ENCODE assay signal across 20 cellular contexts in genomic region chr7:44232900-44233715, GRCh38. TPM values are rescaled to one million over a fixed set of nuclear protein-coding genes. Genes with fewer than 3 reads are reported as not detected.
A peak's percentile ranks its signal among the peaks of the same experiment; 100 is the strongest.
DNase-seq lines count a peak whose midpoint lies in the region; ATAC-seq and TF ChIP-seq lines count a peak whose summit lies in the region.
"Had no signal": no experiment of that assay in that cellular context is flagged by ENCODE, and none has a peak within 500 bp of the region (broad histone marks: within the 10 kb centered on the region; RNA-seq: fewer than 3 reads in every experiment).

No MANE protein-coding gene starts in this region.

- dilution Hi-C loops in IMR-90 (cut with HindIII; ENCODE audit: low sequenced_read_pairs, unreplicated experiment), result no loop called here

- H3K27me3 Mint-ChIP-seq in WTC11 (ENCODE audit: low read depth) (no peaks in the 10 kb centered on the region), nephron progenitor cell (ENCODE audit: low read depth, poor library complexity) (peaks cover 2% of the 10 kb centered on the region)
- H3K27me3 Mint-ChIP-seq: CD4-positive, alpha-beta T cell had no signal

- H3K27me3 ChIP-seq in SK-N-SH (ENCODE audit: insufficient read depth) (no peaks in the 10 kb centered on the region), IMR-90 (ENCODE audit: control insufficient read depth, insufficient read depth, low read length) (peaks cover 39% of the 10 kb centered on the region), GM23248 (replicated peaks; ENCODE audit: insufficient read depth) (no peaks in the 10 kb centered on the region)

- no peak overlapping the region for H3K9ac ChIP-seq in SK-N-SH
- H3K9ac ChIP-seq in IMR-90 (ENCODE audit: low read depth, low read length), result no peak overlapping the region
- H3K9ac ChIP-seq in GM23248, result no peak overlapping the region

- no peak overlapping the region for H2AK9ac ChIP-seq in IMR-90 (replicated peaks; ENCODE audit: low read depth, low read length, poor library complexity)

- H3K4me1 Mint-ChIP-seq in WTC11 (no peaks in the 10 kb centered on the region), nephron progenitor cell (peaks cover 33% of the 10 kb centered on the region)

- TF ChIP-seq CTCF in SK-N-SH (IDR thresholded peaks at IDR 0.05), result no peak
- TF ChIP-seq CTCF in IMR-90 (conservative IDR thresholded peaks at IDR 0.05; ENCODE audit: low read depth, low read length), result no peak
- no peak for TF ChIP-seq CTCF in WTC11 (IDR thresholded peaks at IDR 0.05)
- no peak for TF ChIP-seq CTCF in nephron progenitor cell (IDR thresholded peaks at IDR 0.05)

- no peak overlapping the region for H3K4me3 ChIP-seq in SK-N-SH (ENCODE audit: low read depth in 2 of 2, low read length in 1 of 2)
- H3K4me3 ChIP-seq in IMR-90 (ENCODE audit: insufficient read depth, low read depth, low read length), result no peak overlapping the region
- H3K4me3 ChIP-seq in GM23248, result no peak overlapping the region
- H3K4me3 ChIP-seq: A549, GM23338 had no signal

- CTCF ChIA-PET in SK-N-SH (lab: Yijun Ruan, JAX), result interaction anchor here (1.0 to 1.4 kb wide), 2 partner anchors 8 to 9 kb away, joined by 3 to 7 read pairs; no protein-coding TSS in a partner anchor
- CTCF ChIA-PET in IMR-90 (lab: Yijun Ruan, JAX), result interaction anchor here (0.9 kb wide), 1 partner anchor 102 kb away, joined by 3 read pairs; no protein-coding TSS in a partner anchor
- CTCF ChIA-PET in WTC11 (lab: Charles Lee), result interaction anchor here (0.5 to 1.5 kb wide), 4 partner anchors 8 to 19 kb away, joined by 3 to 6 read pairs (median 4); no protein-coding TSS in a partner anchor

- H3K4me2 ChIP-seq in SK-N-SH (no peak overlapping the region), IMR-90 (ENCODE audit: low read depth, low read length) (no peak overlapping the region), GM23248 (ENCODE audit: unreplicated experiment) (no peak overlapping the region)
- H3K4me2 ChIP-seq: A549, GM23338 had no signal

- H3K36me3 Mint-ChIP-seq in WTC11, result no peaks in the 10 kb centered on the region
- no peaks in the 10 kb centered on the region for H3K36me3 Mint-ChIP-seq in nephron progenitor cell (ENCODE audit: low read depth)
- H3K36me3 Mint-ChIP-seq: IgD-negative memory B cell had no signal

- intact Hi-C loops in IMR-90 (cut with micrococcal nuclease), result no loop called here

- H3K4me1 ChIP-seq in SK-N-SH (ENCODE audit: control insufficient read depth in 1 of 2, insufficient read depth in 2 of 2, low read depth in 1 of 2, low read length in 1 of 2), result peaks cover 0 to 43% of the 10 kb centered on the region in 2 experiments; a peak in 1 of 4 replicates
- H3K4me1 ChIP-seq in IMR-90 (ENCODE audit: control insufficient read depth, insufficient read depth, low read length), result no peaks in the 10 kb centered on the region
- no peaks in the 10 kb centered on the region for H3K4me1 ChIP-seq in GM23248 (ENCODE audit: insufficient read depth)
- H3K4me1 ChIP-seq: A549, Caco-2 had no signal

- H4K20me1 ChIP-seq in SK-N-SH (ENCODE audit: insufficient read depth) (no peaks in the 10 kb centered on the region), IMR-90 (ENCODE audit: insufficient read depth, low read length) (no peaks in the 10 kb centered on the region), GM23248 (ENCODE audit: insufficient read depth) (no peaks in the 10 kb centered on the region)

- H3K9me1 ChIP-seq in IMR-90 (ENCODE audit: insufficient read depth, low read length), result no peaks in the 10 kb centered on the region

- H2AFZ ChIP-seq in SK-N-SH (ENCODE audit: low read depth) (no peak overlapping the region), IMR-90 (replicated peaks; ENCODE audit: low read length, poor library complexity) (no peak overlapping the region), GM23248 (no peak overlapping the region)
- H2AFZ ChIP-seq: GM23338 had no signal

- H3K9me3 Mint-ChIP-seq in WTC11 (no peaks in the 10 kb centered on the region), nephron progenitor cell (no peaks in the 10 kb centered on the region)
- H3K9me3 Mint-ChIP-seq: CD4-positive, alpha-beta T cell; GM23338; HFFc6; IgD-negative memory B cell had no signal

- no peak for TF ChIP-seq RAD21 in SK-N-SH (IDR thresholded peaks at IDR 0.05; ENCODE audit: low read length)
- TF ChIP-seq RAD21 in IMR-90 (IDR thresholded peaks at IDR 0.05; ENCODE audit: low read length), result no peak

- no peak overlapping the region for H3K14ac ChIP-seq in IMR-90 (replicated peaks; ENCODE audit: low read depth, low read length)

- TF ChIP-seq EP300 in SK-N-SH (IDR thresholded peaks at IDR 0.05; ENCODE audit: borderline replicate concordance in 1 of 2, low read depth in 1 of 2, low read length in 1 of 2), result no peak

- H2BK5ac ChIP-seq in IMR-90 (ENCODE audit: low read depth, low read length, poor library complexity, severe bottlenecking), result no peak overlapping the region

- no peak overlapping the region for H4K8ac ChIP-seq in IMR-90 (ENCODE audit: low read depth in 2 of 2, low read length in 2 of 2)

- H3K9me2 ChIP-seq in SK-N-SH (no peaks in the 10 kb centered on the region), GM23248 (ENCODE audit: insufficient read depth) (no peaks in the 10 kb centered on the region)

- H4K5ac ChIP-seq in IMR-90 (ENCODE audit: low read depth, low read length), result no peak overlapping the region

- H3K36me3 ChIP-seq in SK-N-SH (replicated peaks in 1 of 2; ENCODE audit: control insufficient read depth in 1 of 2, insufficient read depth in 2 of 2, low read length in 1 of 2) (no peaks in the 10 kb centered on the region), IMR-90 (ENCODE audit: control insufficient read depth, insufficient read depth, low read length) (no peaks in the 10 kb centered on the region), GM23248 (ENCODE audit: low read depth) (no peaks in the 10 kb centered on the region)

- H2BK15ac ChIP-seq in IMR-90 (ENCODE audit: low read depth, low read length), result no peak overlapping the region

- no peak for TF ChIP-seq POLR2A in IMR-90 (IDR thresholded peaks at IDR 0.05; ENCODE audit: low read depth, low read length)

- BruUV-seq in IMR-90 (replicated peaks; lab: Mats Ljungman, UMichigan), result no TSS peak

- DNase-seq in SK-N-SH, result no peak
- DNase-seq in IMR-90, result no peak
- no peak for DNase-seq in WTC11 (ENCODE audit: low spot score)
- no peak for DNase-seq in nephron progenitor cell
- DNase-seq in central memory CD4-positive, alpha-beta T cell, result no peak
- no peak for DNase-seq in HuH-7.5 (ENCODE audit: low spot score)
- no peak for DNase-seq in GM23248
- DNase-seq: AML-193; Caco-2; CD4-positive, alpha-beta T cell; GDM1; HCEC 1CT; HFFc6 had no signal

- H3K18ac ChIP-seq in IMR-90 (ENCODE audit: low read depth, low read length), result no peak overlapping the region

- H3F3A ChIP-seq in SK-N-SH (replicated peaks; ENCODE audit: insufficient read depth) (no peaks in the 10 kb centered on the region), GM23248 (ENCODE audit: insufficient read depth) (no peaks in the 10 kb centered on the region)

- no peak overlapping the region for H3K4ac ChIP-seq in IMR-90 (ENCODE audit: low read depth, low read length)

- H3K9me3 ChIP-seq in SK-N-SH (no peaks in the 10 kb centered on the region), IMR-90 (ENCODE audit: control insufficient read depth, insufficient read depth, low read length) (no peaks in the 10 kb centered on the region), GM23248 (ENCODE audit: low read depth) (no peaks in the 10 kb centered on the region)
- H3K9me3 ChIP-seq: A549, Caco-2 had no signal

- no peak overlapping the region for H2BK120ac ChIP-seq in IMR-90 (ENCODE audit: low read depth, low read length)

- H3K27ac Mint-ChIP-seq in WTC11 (peak overlapping the region; percentile 21; the same call in 1 of the 2 replicates), nephron progenitor cell (peak overlapping the region; percentile 11)
- H3K27ac Mint-ChIP-seq: CD4-positive, alpha-beta T cell; GM23338; HFFc6 had no signal

- 63% methylated on average over 15 of the region's 22 CpGs for WGBS in SK-N-SH (ENCODE audit: low lambda C conversion rate)
- WGBS in IMR-90 (ENCODE audit: extremely low coverage in 2 of 2, insufficient read length in 1 of 2), 2 experiments, result 74% methylated on average over 12 of the region's 22 CpGs; no CpG with 5 or more reads in 1 of the 2 experiments
- WGBS in GM23248 (ENCODE audit: low coverage in 1 of 2, low lambda C conversion rate in 2 of 2, missing lambda C conversion rate in 2 of 2), 2 experiments, result 67% methylated on average over 21 to 22 of the region's 22 CpGs

- no peak overlapping the region for H4K91ac ChIP-seq in IMR-90 (ENCODE audit: insufficient read depth, low read depth, low read length)

- H2AK5ac ChIP-seq in IMR-90 (ENCODE audit: low read depth, low read length), result no peak overlapping the region

- in situ Hi-C loops in IMR-90 (cut with MboI; ENCODE audit: low sequenced_read_pairs), result no loop called here
- in situ Hi-C loops in GM23248 (cut with MboI), result no loop called here

- H2BK20ac ChIP-seq in IMR-90 (ENCODE audit: low read depth, low read length), result no peak overlapping the region

- POLR2A ChIA-PET in SK-N-SH (lab: Yijun Ruan, JAX), result no interaction called here
- POLR2A ChIA-PET in IMR-90 (lab: Charles Lee; ENCODE audit: unreplicated experiment), result no interaction called here
- POLR2A ChIA-PET in WTC11 (lab: Charles Lee), result no interaction called here

- ATAC-seq in SK-N-SH treated with all-trans-retinoic acid at 6 μM for 48 hours, result no peak
- ATAC-seq in IMR-90 (ENCODE audit: low read depth), result peak; percentile 28; the same call in 1 of the 2 replicates
- ATAC-seq in WTC11, result no peak

- H3K56ac ChIP-seq in IMR-90 (ENCODE audit: extremely low read depth, insufficient read depth, low read length), result no peak overlapping the region

- no peak overlapping the region for H3K4me3 Mint-ChIP-seq in WTC11
- H3K4me3 Mint-ChIP-seq in nephron progenitor cell, result no peak overlapping the region
- H3K4me3 Mint-ChIP-seq: CD4-positive, alpha-beta T cell; GM23338; HFFc6; IgD-negative memory B cell had no signal

- H3K23ac ChIP-seq in IMR-90 (ENCODE audit: low read depth, low read length), result no peak overlapping the region

- no peaks in the 10 kb centered on the region for H3K79me2 ChIP-seq in SK-N-SH (ENCODE audit: insufficient read depth)
- no peaks in the 10 kb centered on the region for H3K79me2 ChIP-seq in GM23248 (ENCODE audit: insufficient read depth)

- H3K27ac ChIP-seq in SK-N-SH (ENCODE audit: low read depth in 2 of 2, low read length in 1 of 2), result no peak overlapping the region
- no peak overlapping the region for H3K27ac ChIP-seq in IMR-90 (ENCODE audit: insufficient read depth, low read length)
- no peak overlapping the region for H3K27ac ChIP-seq in GM23248
- H3K27ac ChIP-seq: 22Rv1, A549, C4-2B had no signal

- no peaks in the 10 kb centered on the region for H3K79me1 ChIP-seq in IMR-90 (ENCODE audit: low read depth in 1 of 2, low read length in 2 of 2)

RNA-seq across cellular contexts. Expression of gene YKT6, which starts 32.3 kb away (rescaled TPM):
- 170 and 213 TPM in 2 replicates for polyA plus RNA-seq in SK-N-SH (2012; rRNA removed)
- 121 and 165 TPM in 2 replicates for polyA plus RNA-seq in SK-N-SH (2012; cell fraction: cytosol; rRNA removed)
- polyA plus RNA-seq in SK-N-SH (2012; cell fraction: nucleus; rRNA removed), result 211 and 221 TPM in 2 replicates
- 98.6 and 120 TPM in 2 replicates for total RNA-seq in IMR-90 (2012; rRNA removed)
- 110 and 115 TPM in 2 replicates for polyA plus RNA-seq in IMR-90 (2012; rRNA removed)
- polyA plus RNA-seq in IMR-90 (2012; cell fraction: cytosol; rRNA removed), result 108 and 137 TPM in 2 replicates
- 79.7 and 108 TPM in 2 replicates for polyA plus RNA-seq in IMR-90 (2012; cell fraction: nucleus; rRNA removed; ENCODE audit: low replicate concordance)
- 82.2 to 102 TPM (median 83.7 TPM) in 3 replicates for total RNA-seq in WTC11 (2021)
- total RNA-seq in GM23248 (2014; rRNA removed; shearing (Covaris generic)), result 148 and 149 TPM in 2 replicates
- 108 and 113 TPM in 2 replicates for polyA plus RNA-seq in GM23248 (2016; fragmentation: Nextera tagmentation; extraction: Ambion mirVana)

RNA-seq across cellular contexts. Expression of gene GCK, which starts 43.9 kb away (rescaled TPM):
- polyA plus RNA-seq in SK-N-SH (2012; rRNA removed) (1.1 and 1.6 TPM in 2 replicates), IMR-90 (2012; rRNA removed) (0.07 and 0.14 TPM in 2 replicates), GM23248 (2016; fragmentation: Nextera tagmentation; extraction: Ambion mirVana) (0.23 and 0.43 TPM in 2 replicates)
- polyA plus RNA-seq in SK-N-SH (2012; cell fraction: cytosol; rRNA removed), result 0.55 and 1.0 TPM in 2 replicates
- 0.83 and 1.1 TPM in 2 replicates for polyA plus RNA-seq in SK-N-SH (2012; cell fraction: nucleus; rRNA removed)
- total RNA-seq in IMR-90 (2012; rRNA removed) (0.18 and 0.28 TPM in 2 replicates), WTC11 (2021) (3.3 to 5.1 TPM (median 4.5 TPM) in 3 replicates)
- 0.36 and 0.54 TPM in 2 replicates for polyA plus RNA-seq in IMR-90 (2012; cell fraction: cytosol; rRNA removed)
- polyA plus RNA-seq in IMR-90 (2012; cell fraction: nucleus; rRNA removed; ENCODE audit: low replicate concordance), result 0.05 and 0.21 TPM in 2 replicates
- total RNA-seq in GM23248 (2014; rRNA removed; shearing (Covaris generic)), result 0.11 TPM in 1 of 2 replicates, not detected in the other
- total RNA-seq: Caco-2, HT-29 had no signal
